In genomic region chr4:53014368-53014767, GRCh38 we compare ENCODE assay signal across 18 cellular contexts.
DNase-seq lines count a peak whose midpoint lies in the region; ATAC-seq, FAIRE-seq and TF ChIP-seq lines count a peak whose summit lies in the region.
"Had no signal": no experiment of that assay in that cellular context is flagged by ENCODE, and none has a peak within 500 bp of the region (broad histone marks: within the 10 kb centered on the region; RNA-seq: fewer than 3 reads in every experiment).

No MANE protein-coding gene starts in this region.

- TF ChIP-seq POLR2A in HepG2 (IDR thresholded peaks at IDR 0.05; ENCODE audit: insufficient read depth in 1 of 2, low read depth in 2 of 2, low read length in 2 of 2) (no peak), right lobe of liver (IDR thresholded peaks at IDR 0.05) (no peak), H1 (IDR thresholded peaks at IDR 0.05; ENCODE audit: control extremely low read depth in 1 of 2, low read depth in 2 of 2, low read length in 2 of 2) (no peak)

- no peak for FAIRE-seq in HepG2 (lab: Jason Lieb, UNC)
- FAIRE-seq in H1 (lab: Jason Lieb, UNC) = no peak
- FAIRE-seq: A204.1, GM18507 had no signal

- H4K8ac ChIP-seq in H1 (ENCODE audit: extremely low read depth, insufficient read depth, low read length) (no peak overlapping the region), mesenchymal stem cell (ENCODE audit: low read length) (no peak overlapping the region)

- no peak for DNase-seq in HepG2 (ENCODE audit: low spot score)
- DNase-seq in right lobe of liver = no peak
- DNase-seq in H1 (ENCODE audit: low read depth in 1 of 2, low spot score in 2 of 2) = no peak
- DNase-seq in mesenchymal stem cell = no peak
- DNase-seq in mesenteric fat pad (ENCODE audit: low spot score) = no peak
- no peak for DNase-seq in activated CD4-positive, alpha-beta T cell treated with anti-CD3 and anti-CD28 coated beads, Interleukin-2, amount 50 U/mL, for 48 hours
- DNase-seq in NCI-H345 (lab: John Stamatoyannopoulos, UW) = no peak
- no peak for DNase-seq in sciatic nerve (ENCODE audit: low spot score)
- DNase-seq: Caco-2, DMS53, NCI-H1092 treated with DMSO at 0.1 percent for 48 hours, NCI-H1694, NCI-H446 treated with DMSO at 0.1 percent for 48 hours, SHP77 treated with DMSO at 0.1 percent for 48 hours had no signal

- intact Hi-C loops in HepG2 (cut with micrococcal nuclease; ENCODE audit: unreplicated experiment) (loop anchor here (2.0 kb wide), 2 partner anchors 174 to 586 kb away; no protein-coding TSS in a partner anchor), right lobe of liver (cut with DNase I) (no loop called here), sciatic nerve (cut with DNase I) (no loop called here)

- ATAC-seq in HepG2 = no peak
- no peak for ATAC-seq in right lobe of liver
- no peak for ATAC-seq in sciatic nerve
- ATAC-seq: HCT116, Panc1 had no signal

- no peak overlapping the region for H2AK5ac ChIP-seq in H1 (ENCODE audit: low read depth, low read length)
- no peak overlapping the region for H2AK5ac ChIP-seq in mesenchymal stem cell (ENCODE audit: low read length, severe bottlenecking)

- BruUV-seq in HepG2 (replicated peaks; lab: Mats Ljungman, UMichigan) = no TSS peak

- H3K27me3 ChIP-seq in HepG2 (ENCODE audit: control insufficient read depth in 1 of 2, insufficient read depth in 2 of 2, low read length in 2 of 2) = no peaks in the 10 kb centered on the region
- no peaks in the 10 kb centered on the region for H3K27me3 ChIP-seq in right lobe of liver
- no peaks in the 10 kb centered on the region for H3K27me3 ChIP-seq in H1 (replicated peaks in 1 of 4; ENCODE audit: control insufficient read depth in 3 of 4, extremely low read depth in 1 of 4, insufficient read depth in 3 of 4, low read length in 3 of 4)
- no peaks in the 10 kb centered on the region for H3K27me3 ChIP-seq in mesenchymal stem cell (ENCODE audit: control insufficient read depth in 1 of 2, insufficient read depth in 1 of 2, low read length in 2 of 2)

- H3K9me3 ChIP-seq in HepG2 (ENCODE audit: low read length) (no peaks in the 10 kb centered on the region), right lobe of liver (no peaks in the 10 kb centered on the region), H1 (ENCODE audit: insufficient read depth in 2 of 2, low read depth in 1 of 2, low read length in 1 of 2) (no peaks in the 10 kb centered on the region), mesenchymal stem cell (ENCODE audit: control insufficient read depth, low read length) (no peaks in the 10 kb centered on the region)
- H3K9me3 ChIP-seq: Caco-2 had no signal

- H3K23ac ChIP-seq in H1 (ENCODE audit: insufficient read length) = no peak overlapping the region
- H3K23ac ChIP-seq in mesenchymal stem cell (ENCODE audit: low read length in 2 of 2) = no peak overlapping the region

- H3K79me1 ChIP-seq in H1 (ENCODE audit: low read depth, low read length) = no peaks in the 10 kb centered on the region
- peaks cover 2% of the 10 kb centered on the region for H3K79me1 ChIP-seq in mesenchymal stem cell (replicated peaks; ENCODE audit: low read length, poor library complexity, severe bottlenecking)

- CTCF ChIA-PET in HepG2 (lab: Yijun Ruan, JAX; ENCODE audit: low intra/inter-chr PET ratio, low total read pairs) = no interaction called here
- CTCF ChIA-PET in H1 (lab: Charles Lee; ENCODE audit: partially characterized antibody) = interaction anchor here (0.7 to 6.7 kb wide), 10 partner anchors 9 to 1525 kb away, joined by 3 to 51 read pairs (median 9); partner anchors contain the start of gene PDGFRA

- H3K4me1 ChIP-seq in HepG2 (ENCODE audit: insufficient read depth, low read length) (peaks cover 35% of the 10 kb centered on the region), right lobe of liver (peaks cover 0 to 8% (median under 1%) of the 10 kb centered on the region in 4 donors), H1 (replicated peaks in 1 of 4; ENCODE audit: control insufficient read depth in 3 of 4, insufficient read depth in 4 of 4, low read length in 3 of 4) (no peaks in the 10 kb centered on the region; a peak in 1 of 7 replicates), mesenchymal stem cell (ENCODE audit: control insufficient read depth, insufficient read depth, low read depth, low read length) (peaks cover 5% of the 10 kb centered on the region)

- WGBS in HepG2 (ENCODE audit: low lambda C conversion rate) = 96% methylated on average over 2 of the region's 2 CpGs
- 92% methylated on average over 2 of the region's 2 CpGs for WGBS in right lobe of liver (ENCODE audit: insufficient coverage, low coverage, low lambda C conversion rate, missing lambda C conversion rate)
- WGBS in H1 (ENCODE audit: extremely low coverage in 1 of 2, insufficient coverage in 1 of 2, insufficient read length in 1 of 2, insufficient replicate concordance in 2 of 2, low coverage in 1 of 2, low lambda C conversion rate in 2 of 2, missing lambda C conversion rate in 1 of 2), 2 experiments = 67% methylated on average over 2 of the region's 2 CpGs; no CpG with 5 or more reads in 1 of the 2 experiments
- 33% methylated on average over 1 of the region's 2 CpGs for WGBS in mesenchymal stem cell

- H3K14ac ChIP-seq in H1 (ENCODE audit: insufficient read length) (no peak overlapping the region), mesenchymal stem cell (ENCODE audit: low read length in 2 of 2) (no peak overlapping the region)

- no peak overlapping the region for H3K4ac ChIP-seq in H1 (replicated peaks; ENCODE audit: insufficient read length, low read depth, low read length)
- peak overlapping the region in 1 of 2 experiments; percentile 78 for H3K4ac ChIP-seq in mesenchymal stem cell (ENCODE audit: low read depth in 1 of 2, low read length in 2 of 2)

- H4K91ac ChIP-seq in H1 (replicated peaks; ENCODE audit: insufficient read length, low read length) (no peak overlapping the region), mesenchymal stem cell (ENCODE audit: low read length) (no peak overlapping the region)

- POLR2A ChIA-PET in HepG2 (lab: Yijun Ruan, JAX) (no interaction called here), H1 (lab: Charles Lee; ENCODE audit: partially characterized antibody) (no interaction called here)

- H2BK12ac ChIP-seq in H1 (ENCODE audit: low read depth, low read length) = no peak overlapping the region
- peak overlapping the region in 1 of 2 experiments; percentile 63 for H2BK12ac ChIP-seq in mesenchymal stem cell (ENCODE audit: low read length in 2 of 2)

- H2BK20ac ChIP-seq in H1 (ENCODE audit: low read length) = no peak overlapping the region

- H3K79me2 ChIP-seq in HepG2 (ENCODE audit: insufficient read depth, low read length) = no peaks in the 10 kb centered on the region
- no peaks in the 10 kb centered on the region for H3K79me2 ChIP-seq in H1 (ENCODE audit: control insufficient read depth in 1 of 2, insufficient read depth in 2 of 2, low read length in 2 of 2)

- TF ChIP-seq CTCF in HepG2 (CRISPR knock-in tag; IDR thresholded peaks at IDR 0.05) = no peak
- no peak for TF ChIP-seq CTCF in right lobe of liver (IDR thresholded peaks at IDR 0.05)
- TF ChIP-seq CTCF in H1 (IDR thresholded peaks at IDR 0.05; ENCODE audit: control extremely low read depth in 1 of 3, insufficient read depth in 1 of 3, low read depth in 1 of 3, low read length in 3 of 3) = no peak

- H2BK5ac ChIP-seq in H1 (ENCODE audit: low read depth, low read length) = no peak overlapping the region
- H2BK5ac ChIP-seq in mesenchymal stem cell (ENCODE audit: low read depth, low read length, poor library complexity, severe bottlenecking) = no peak overlapping the region

- H3K27ac ChIP-seq in HepG2 (ENCODE audit: extremely low read length, insufficient read depth, low read length) (no peak overlapping the region), right lobe of liver (no peak overlapping the region), H1 (ENCODE audit: low read depth, low read length) (no peak overlapping the region), mesenchymal stem cell (ENCODE audit: low read length, poor library complexity, severe bottlenecking) (no peak overlapping the region)

- no peak overlapping the region for H2BK15ac ChIP-seq in H1 (ENCODE audit: low read length)
- no peak overlapping the region for H2BK15ac ChIP-seq in mesenchymal stem cell (ENCODE audit: low read depth, poor library complexity, severe bottlenecking)

- H3K4me3 ChIP-seq in HepG2 (replicated peaks in 1 of 3; ENCODE audit: insufficient read depth in 1 of 3, low read depth in 2 of 3, low read length in 3 of 3) (no peak overlapping the region), right lobe of liver (no peak overlapping the region), H1 (ENCODE audit: extremely low read depth in 1 of 4, insufficient read depth in 2 of 4, low read depth in 3 of 4, low read length in 4 of 4) (no peak overlapping the region), mesenchymal stem cell (ENCODE audit: insufficient read depth in 1 of 2, low read depth in 1 of 2, low read length in 2 of 2) (no peak overlapping the region)

- no peak overlapping the region for H3K9ac ChIP-seq in HepG2 (ENCODE audit: insufficient read depth, low read depth, low read length)
- H3K9ac ChIP-seq in H1 (replicated peaks in 1 of 4; ENCODE audit: extremely low read depth in 1 of 4, low read depth in 3 of 4, low read length in 3 of 4) = no peak overlapping the region
- H3K9ac ChIP-seq in mesenchymal stem cell (ENCODE audit: low read length) = peak overlapping the region; percentile 84

- H3K36me3 ChIP-seq in HepG2 (replicated peaks in 1 of 2; ENCODE audit: control insufficient read depth in 1 of 2, insufficient read depth in 2 of 2, low read length in 2 of 2) (no peaks in the 10 kb centered on the region), right lobe of liver (no peaks in the 10 kb centered on the region), H1 (ENCODE audit: control insufficient read depth in 2 of 4, insufficient read depth in 4 of 4, low read length in 3 of 4) (no peaks in the 10 kb centered on the region), mesenchymal stem cell (ENCODE audit: control insufficient read depth in 1 of 2, insufficient read depth in 2 of 2, low read depth in 1 of 2, low read length in 2 of 2) (no peaks in the 10 kb centered on the region)

- H4K20me1 ChIP-seq in HepG2 (ENCODE audit: insufficient read depth, low read length) (no peaks in the 10 kb centered on the region), H1 (replicated peaks in 1 of 2; ENCODE audit: control insufficient read depth in 1 of 2, insufficient read depth in 2 of 2, low read length in 2 of 2) (no peaks in the 10 kb centered on the region)

- H3K56ac ChIP-seq in H1 (replicated peaks; ENCODE audit: insufficient read length, low read depth, low read length) = no peak overlapping the region

- no peak overlapping the region for H4K5ac ChIP-seq in H1 (ENCODE audit: insufficient read length, low read depth, low read length)

- TF ChIP-seq EP300 in HepG2 (IDR thresholded peaks at IDR 0.05; ENCODE audit: low read depth in 2 of 2, low read length in 2 of 2) (no peak), HepG2 (CRISPR knock-in tag; IDR thresholded peaks at IDR 0.05; ENCODE audit: borderline replicate concordance) (no peak), H1 (IDR thresholded peaks at IDR 0.05; ENCODE audit: borderline replicate concordance in 1 of 2, low read depth in 2 of 2, low read length in 2 of 2) (no peak)

- no peaks in the 10 kb centered on the region for H3K23me2 ChIP-seq in H1 (ENCODE audit: low read depth, low read length)

- H3K4me2 ChIP-seq in HepG2 (ENCODE audit: low read depth, low read length) = no peak overlapping the region
- no peak overlapping the region for H3K4me2 ChIP-seq in H1 (ENCODE audit: insufficient read depth in 1 of 2, low read depth in 2 of 2, low read length in 2 of 2)
- H3K4me2 ChIP-seq in mesenchymal stem cell (ENCODE audit: low read length, poor library complexity, severe bottlenecking) = no peak overlapping the region

- no peak overlapping the region for H2BK120ac ChIP-seq in H1 (replicated peaks; ENCODE audit: low read depth, low read length)
- H2BK120ac ChIP-seq in mesenchymal stem cell (ENCODE audit: low read depth, low read length) = no peak overlapping the region

- H3K18ac ChIP-seq in H1 (ENCODE audit: extremely low read depth, low read length) = no peak overlapping the region
- H3K18ac ChIP-seq in mesenchymal stem cell (ENCODE audit: low read depth in 1 of 2, low read length in 2 of 2) = peak overlapping the region; percentile 43 to 95

- TF ChIP-seq RAD21 in HepG2 (CRISPR knock-in tag; IDR thresholded peaks at IDR 0.05) = no peak
- no peak for TF ChIP-seq RAD21 in H1 (IDR thresholded peaks at IDR 0.05 in 1 of 2, conservative IDR thresholded peaks at IDR 0.05 in 1 of 2; ENCODE audit: low read depth in 2 of 2, low read length in 2 of 2)

- H2AFZ ChIP-seq in HepG2 (ENCODE audit: low read length) = no peak overlapping the region
- H2AFZ ChIP-seq in H1 (ENCODE audit: low read length) = no peak overlapping the region
- no peak overlapping the region for H2AFZ ChIP-seq in mesenchymal stem cell (ENCODE audit: low read depth, low read length)

- in situ Hi-C loops in HepG2 (cut with HindIII; ENCODE audit: extremely low pct_ligation_motif_present, low pct_unique_long_range_greater_than_20kb) = loop anchor here (10.0 to 25.0 kb wide), 5 partner anchors 360 to 1210 kb away; partner anchors contain the start of genes FIP1L1 and PDGFRA

Comparison
In these comparisons a context has a peak if more than half of its experiments do, and no peak if none do; other contexts are left out.
1. Of the 41 proteins assayed by ChIP-seq in both HepG2 and H1: peak only in HepG2: none; only in H1: none; in both: MAFK; in neither: 40.